In genomic region chr11:30131535-30131934, GRCh38 we compare ENCODE assay signal across 14 cellular contexts.
DNase-seq lines count a peak whose midpoint lies in the region; ATAC-seq lines count a peak whose summit lies in the region.
"Had no signal": no experiment of that assay in that cellular context is flagged by ENCODE, and none has a peak within 500 bp of the region (broad histone marks: within the 10 kb centered on the region; RNA-seq: fewer than 3 reads in every experiment).

No MANE protein-coding gene starts in this region.

- peaks cover 7% of the 10 kb centered on the region for H3K27me3 ChIP-seq in neuron (ENCODE audit: insufficient read depth, low read length)

- peak overlapping the region; percentile 89 for H2AFZ ChIP-seq in neuron (ENCODE audit: low read depth, low read length)

- in situ Hi-C loops in ACHN (cut with HindIII; ENCODE audit: low pct_ligation_motif_present, low pct_unique_long_range_greater_than_20kb, low sequenced_read_pairs) = no loop called here

- no peak overlapping the region for H3K4me3 ChIP-seq in neuron (ENCODE audit: low read length)

- H3K36me3 ChIP-seq in neuron (ENCODE audit: insufficient read depth, low read length) = no peaks in the 10 kb centered on the region

- no peaks in the 10 kb centered on the region for H3K9me3 ChIP-seq in neuron (ENCODE audit: low read length)

- no peaks in the 10 kb centered on the region for H3K4me1 ChIP-seq in neuron (ENCODE audit: insufficient read depth, low read length)

- peak; percentile 66 for ATAC-seq in GM18520 (IDR thresholded peaks at IDR 0.05; ENCODE audit: unreplicated experiment)
- peak; percentile 85 for ATAC-seq in HG02885 (IDR thresholded peaks at IDR 0.05; ENCODE audit: poor library complexity, unreplicated experiment)
- ATAC-seq: PC-3 had no signal

- DNase-seq in astrocyte of the hippocampus (ENCODE audit: low read depth, low spot score) = peak; percentile 63
- no peak for DNase-seq in stimulated activated CD4-positive, alpha-beta T cell treated with anti-CD3 and anti-CD28 coated beads, Interleukin-4, amount 100 ng/mL, for 24 hours
- no peak for DNase-seq in ACHN
- no peak for DNase-seq in NCI-H2171 (lab: John Stamatoyannopoulos, UW)
- no peak for DNase-seq in LoVo (ENCODE audit: low spot score)
- DNase-seq: activated CD4-positive, CD25-positive, alpha-beta regulatory T cell treated with anti-CD3 and anti-CD28 coated beads, Interleukin-2, amount 50 U/mL, for 72 hours; DMS 273 treated with DMSO at 0.1 percent for 48 hours; islet precursor cell; NCI-H1092 treated with DMSO at 0.1 percent for 48 hours; PC-3; posterior cingulate gyrus had no signal
